In the genomic region with DNA sequence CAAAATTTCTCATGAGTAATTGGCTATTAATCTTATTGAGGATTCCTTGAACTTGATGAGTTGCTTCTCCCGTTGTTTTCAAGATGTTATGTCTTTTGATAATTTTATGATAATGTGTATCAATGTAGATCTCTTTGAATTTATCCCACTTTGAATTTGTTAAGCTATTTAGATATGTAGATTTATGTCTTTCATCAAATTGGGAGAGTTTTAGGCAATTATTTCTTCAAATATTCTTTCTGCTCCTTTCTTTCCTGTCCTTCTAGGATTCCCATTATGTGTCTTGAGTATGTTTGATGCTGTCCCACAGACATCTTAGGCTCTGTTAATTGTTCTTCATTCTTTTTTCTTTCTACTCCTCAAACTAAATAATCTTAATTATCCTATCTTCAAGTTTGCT, we compare ENCODE assay signal across 34 cellular contexts.
"Had no signal": no experiment of that assay in that cellular context is flagged by ENCODE, and none has a peak within 500 bp of the region (broad histone marks: within the 10 kb centered on the region; RNA-seq: fewer than 3 reads in every experiment).

No MANE protein-coding gene starts in this region.

- H3K27me3 ChIP-seq: MG63 had no signal

- H3K4me3 ChIP-seq: MG63 had no signal

- DNase-seq: Karpas-422, Kasumi-1, MG63, MM.1S, MV-4-11, NCI-H1048, NCI-H1092, NCI-H1092 treated with DMSO at 0.1 percent for 48 hours, NCI-H1105, NCI-H1105 treated with DMSO at 0.1 percent for 48 hours, NCI-H1417, NCI-H1417 treated with DMSO at 0.1 percent for 48 hours, NCI-H1436, NCI-H1436 treated with DMSO at 0.1 percent for 48 hours, NCI-H146, NCI-H1694, NCI-H1694 treated with DMSO at 0.1 percent for 48 hours, NCI-H187, NCI-H187 treated with DMSO at 0.1 percent for 48 hours, NCI-H1930, NCI-H2029, NCI-H2029 treated with DMSO at 0.1 percent for 48 hours, NCI-H2081, NCI-H2081 treated with DMSO at 0.1 percent for 48 hours, NCI-H2107, NCI-H2171, NCI-H2171 treated with DMSO at 0.1 percent for 48 hours, NCI-H2227 treated with DMSO at 0.1 percent for 48 hours, NCI-H226, NCI-H345, NCI-H446, NCI-H446 treated with DMSO at 0.1 percent for 48 hours, NCI-H510A, NCI-H510A treated with DMSO at 0.1 percent for 48 hours had no signal

- H3K36me3 ChIP-seq: MG63 had no signal
